In the genomic region with DNA sequence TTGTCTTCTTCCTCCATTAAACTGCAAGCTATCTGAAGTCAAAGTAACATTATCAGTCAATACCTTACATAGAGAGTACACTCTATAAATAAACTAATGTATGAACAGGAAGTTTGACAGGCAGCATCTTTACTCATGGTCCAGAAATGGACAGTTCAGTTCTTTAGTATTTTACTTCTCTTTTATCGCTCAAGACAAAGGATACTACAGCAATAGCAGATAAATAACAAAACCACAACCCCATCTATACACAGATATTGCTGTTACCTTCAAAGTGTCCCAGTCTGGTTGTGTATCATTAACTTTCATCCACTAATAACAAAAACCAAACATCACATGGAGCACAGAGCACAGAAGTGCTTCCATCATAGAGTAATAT, we compare ENCODE assay signal across 20 cellular contexts. TPM values are rescaled to one million over a fixed set of nuclear protein-coding genes. Genes with fewer than 3 reads are reported as not detected.
DNase-seq lines count a peak whose midpoint lies in the region; ATAC-seq and TF ChIP-seq lines count a peak whose summit lies in the region.
"Had no signal": no experiment of that assay in that cellular context is flagged by ENCODE, and none has a peak within 500 bp of the region (broad histone marks: within the 10 kb centered on the region; RNA-seq: fewer than 3 reads in every experiment).

No MANE protein-coding gene starts in this region.

- H3K27ac Mint-ChIP-seq in CD8-positive, alpha-beta memory T cell: no peak overlapping the region
- H3K27ac Mint-ChIP-seq: activated CD8-positive, alpha-beta memory T cell treated with anti-CD3 and anti-CD28 coated beads, Interleukin-2, amount 10 ng/mL, durations not matched to agents 7 days and 5 days; activated T-helper 2 cell treated with anti-CD3 and anti-CD28 coated beads, Interferon-gamma antibody, Interleukin-2, Interleukin-4, amounts not matched to agents 10 μg/mL and 5 μg/mL and 100 μg/mL, durations not matched to agents 14 hours and 24 hours and 36 hours; naive thymus-derived CD8-positive, alpha-beta T cell; stimulated activated naive CD8-positive, alpha-beta T cell treated with anti-CD3 and anti-CD28 coated beads, Interleukin-15, Interleukin-2, amounts not matched to agents 100 ng/mL and 50 ng/mL, for 24 hours had no signal

- POLR2A ChIA-PET in CD8-positive, alpha-beta memory T cell (lab: Charles Lee): no interaction called here
- POLR2A ChIA-PET in HEK293T (lab: Yijun Ruan, JAX): no interaction called here

- DNase-seq in GM13977 (ENCODE audit: low spot score) (peak; percentile 11), HEK293T (ENCODE audit: extremely low spot score) (no peak)
- DNase-seq in NK-92 treated with Interleukin-12 subunit alpha and Interleukin-12 subunit beta, amount 100 ng/mL, for 24 hours (lab: John Stamatoyannopoulos, UW): no peak
- no peak for DNase-seq in CD8-positive, alpha-beta memory T cell
- DNase-seq: activated CD4-positive, alpha-beta T cell treated with anti-CD3 and anti-CD28 coated beads for 1 hour; activated CD8-positive, alpha-beta memory T cell treated with anti-CD3 and anti-CD28 coated beads, Interleukin-2, amount 10 ng/mL, durations not matched to agents 7 days and 5 days; DMS 273 treated with DMSO at 0.1 percent for 48 hours; GF-D8; hippocampal formation; naive thymus-derived CD8-positive, alpha-beta T cell; sigmoid colon had no signal

- no peaks in the 10 kb centered on the region for H3K4me1 Mint-ChIP-seq in CD8-positive, alpha-beta memory T cell
- H3K4me1 Mint-ChIP-seq: activated CD8-positive, alpha-beta memory T cell treated with anti-CD3 and anti-CD28 coated beads, Interleukin-2, amount 10 ng/mL, durations not matched to agents 7 days and 5 days; naive thymus-derived CD8-positive, alpha-beta T cell had no signal

- no peaks in the 10 kb centered on the region for H3K27me3 Mint-ChIP-seq in CD8-positive, alpha-beta memory T cell
- H3K27me3 Mint-ChIP-seq: activated CD8-positive, alpha-beta memory T cell treated with anti-CD3 and anti-CD28 coated beads, Interleukin-2, amount 10 ng/mL, durations not matched to agents 7 days and 5 days; stimulated activated naive CD8-positive, alpha-beta T cell treated with anti-CD3 and anti-CD28 coated beads, Interleukin-15, Interleukin-2, amounts not matched to agents 100 ng/mL and 50 ng/mL, for 24 hours had no signal

- no peaks in the 10 kb centered on the region for H3K9me3 ChIP-seq in CD8-positive, alpha-beta memory T cell (ENCODE audit: low read length)
- H3K9me3 ChIP-seq: sigmoid colon had no signal

- H3K27ac ChIP-seq in CD8-positive, alpha-beta memory T cell (ENCODE audit: low read depth, low read length): no peak overlapping the region
- H3K27ac ChIP-seq: C4-2B, coronary artery, parathyroid adenoma, sigmoid colon had no signal

- no peaks in the 10 kb centered on the region for H3K36me3 Mint-ChIP-seq in CD8-positive, alpha-beta memory T cell
- H3K36me3 Mint-ChIP-seq: activated CD8-positive, alpha-beta memory T cell treated with anti-CD3 and anti-CD28 coated beads, Interleukin-2, amount 10 ng/mL, durations not matched to agents 7 days and 5 days; naive thymus-derived CD8-positive, alpha-beta T cell had no signal

- H3K9me3 Mint-ChIP-seq in CD8-positive, alpha-beta memory T cell: peaks cover 1 to 10% (median 4%) of the 10 kb centered on the region in 5 donors
- H3K9me3 Mint-ChIP-seq: activated T-helper 2 cell treated with anti-CD3 and anti-CD28 coated beads, Interferon-gamma antibody, Interleukin-2, Interleukin-4, amounts not matched to agents 10 μg/mL and 5 μg/mL and 100 μg/mL, durations not matched to agents 14 hours and 24 hours and 36 hours; stimulated activated naive CD8-positive, alpha-beta T cell treated with anti-CD3 and anti-CD28 coated beads, Interleukin-15, Interleukin-2, amounts not matched to agents 100 ng/mL and 50 ng/mL, for 24 hours had no signal

- CTCF ChIA-PET in CD8-positive, alpha-beta memory T cell (lab: Charles Lee): no interaction called here
- CTCF ChIA-PET in HEK293T (lab: Yijun Ruan, JAX): no interaction called here

- no peaks in the 10 kb centered on the region for H3K27me3 ChIP-seq in CD8-positive, alpha-beta memory T cell (ENCODE audit: insufficient read depth, low read length, poor library complexity, severe bottlenecking)
- H3K27me3 ChIP-seq: sigmoid colon had no signal

- no peak overlapping the region for H3K4me3 ChIP-seq in CD8-positive, alpha-beta memory T cell (ENCODE audit: low read length)
- H3K4me3 ChIP-seq: coronary artery, sigmoid colon had no signal

- TF ChIP-seq CTCF in GM13977 (IDR thresholded peaks at IDR 0.05; ENCODE audit: extremely low read depth, insufficient read depth, missing control alignments): no peak

- no peak overlapping the region for H3K4me3 Mint-ChIP-seq in CD8-positive, alpha-beta memory T cell
- H3K4me3 Mint-ChIP-seq: activated CD8-positive, alpha-beta memory T cell treated with anti-CD3 and anti-CD28 coated beads, Interleukin-2, amount 10 ng/mL, durations not matched to agents 7 days and 5 days; naive thymus-derived CD8-positive, alpha-beta T cell; stimulated activated naive CD8-positive, alpha-beta T cell treated with anti-CD3 and anti-CD28 coated beads, Interleukin-15, Interleukin-2, amounts not matched to agents 100 ng/mL and 50 ng/mL, for 24 hours had no signal

- ATAC-seq in GM19025 (IDR thresholded peaks at IDR 0.05; ENCODE audit: low read depth, unreplicated experiment): peak; percentile 52
- ATAC-seq in HG02642 (IDR thresholded peaks at IDR 0.05; ENCODE audit: poor library complexity, unreplicated experiment): peak; percentile 55
- peak; percentile 77 for ATAC-seq in HG03378 (IDR thresholded peaks at IDR 0.05; ENCODE audit: unreplicated experiment)
- no peak for ATAC-seq in GM19467 (IDR thresholded peaks at IDR 0.05; ENCODE audit: unreplicated experiment)
- ATAC-seq: activated CD8-positive, alpha-beta memory T cell treated with anti-CD3 and anti-CD28 coated beads, Interleukin-2, amount 10 ng/mL, durations not matched to agents 7 days and 5 days; naive thymus-derived CD8-positive, alpha-beta T cell had no signal

- in situ Hi-C loops in GM13977 (cut with MboI; ENCODE audit: low pct_unique_long_range_greater_than_20kb, low sequenced_read_pairs, unreplicated experiment): no loop called here

- no peaks in the 10 kb centered on the region for H3K36me3 ChIP-seq in CD8-positive, alpha-beta memory T cell (ENCODE audit: insufficient read depth, low read length)
- H3K36me3 ChIP-seq: sigmoid colon had no signal

- H3K4me1 ChIP-seq in CD8-positive, alpha-beta memory T cell (ENCODE audit: insufficient read depth, low read length): no peaks in the 10 kb centered on the region
- H3K4me1 ChIP-seq: parathyroid adenoma had no signal

TF ChIP-seq in HEK293T, 16 proteins besides CTCF, POLR2A, EP300 and RAD21:
- TF ChIP-seq NFRKB (IDR thresholded peaks at IDR 0.05): no peak
- no peak for TF ChIP-seq ZNF384 (IDR thresholded peaks at IDR 0.05)
- TF ChIP-seq FOXK2 (IDR thresholded peaks at IDR 0.05): no peak
- TF ChIP-seq CTBP1 (IDR thresholded peaks at IDR 0.05; ENCODE audit: borderline replicate concordance): no peak
- no peak for TF ChIP-seq ELF4 (IDR thresholded peaks at IDR 0.05)
- no peak for TF ChIP-seq BHLHE40 (IDR thresholded peaks at IDR 0.05; ENCODE audit: borderline replicate concordance)
- TF ChIP-seq FOXM1 (IDR thresholded peaks at IDR 0.05; ENCODE audit: borderline replicate concordance): no peak
- no peak for TF ChIP-seq FOXA1 (IDR thresholded peaks at IDR 0.05)
- no peak for TF ChIP-seq LEF1 (IDR thresholded peaks at IDR 0.05; ENCODE audit: borderline replicate concordance)
- no peak for TF ChIP-seq L3MBTL2 (conservative IDR thresholded peaks at IDR 0.05)
- no peak for TF ChIP-seq HDGF (IDR thresholded peaks at IDR 0.05; ENCODE audit: borderline replicate concordance)

RNA-seq across cellular contexts. Expression of a gene that starts 46.4 kb away (rescaled TPM):
- not detected for total RNA-seq in CD8-positive, alpha-beta memory T cell
- not detected for polyA plus RNA-seq in CD8-positive, alpha-beta memory T cell
- total RNA-seq: naive thymus-derived CD8-positive, alpha-beta T cell had no signal
- polyA plus RNA-seq: naive thymus-derived CD8-positive, alpha-beta T cell had no signal
